ENCODE assay signal across 8 cellular contexts in the genomic region with DNA sequence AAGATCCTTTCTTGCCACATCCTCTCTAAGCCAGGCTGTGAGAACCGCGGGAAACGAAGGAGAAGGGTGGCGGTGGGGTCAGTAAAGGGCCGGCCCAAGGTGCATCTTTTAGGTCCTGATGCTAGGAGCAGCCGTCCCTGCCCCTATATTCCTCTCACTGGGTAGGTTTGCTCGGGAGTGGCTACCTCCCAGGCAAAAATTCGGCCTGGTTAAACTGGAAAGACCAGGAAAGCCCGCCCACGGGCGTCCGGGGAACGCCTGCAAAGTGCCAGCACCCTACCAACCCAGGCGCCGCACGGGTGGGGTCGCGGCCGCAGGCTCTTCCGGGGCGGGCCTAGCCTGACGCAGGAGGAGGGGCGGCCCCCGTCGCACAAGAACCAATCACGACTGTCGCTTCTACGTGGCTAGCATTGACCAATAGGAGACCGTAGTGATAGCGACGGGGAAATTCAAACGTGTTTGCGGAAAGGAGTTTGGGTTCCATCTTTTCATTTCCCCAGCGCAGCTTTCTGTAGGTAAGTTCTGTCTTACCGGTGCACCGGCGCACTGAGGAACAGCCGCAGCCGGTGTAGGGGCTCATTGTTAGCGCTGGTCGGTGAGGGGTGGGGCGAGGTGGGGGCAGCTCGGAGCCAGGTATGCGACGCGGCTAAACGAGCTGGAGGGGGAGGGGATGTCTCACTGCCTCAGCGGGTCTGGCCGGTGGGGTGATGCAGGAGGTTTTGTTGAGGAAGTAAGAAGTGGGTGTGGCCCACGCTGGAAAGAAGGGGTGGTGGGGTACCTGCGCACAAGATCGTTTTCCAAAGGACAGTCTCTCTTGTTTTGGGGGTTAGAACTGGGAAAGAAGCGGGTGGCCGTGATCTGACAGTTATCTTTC. TPM values are rescaled to one million over a fixed set of nuclear protein-coding genes. Genes with fewer than 3 reads are reported as not detected.
A peak's percentile ranks its signal among the peaks of the same experiment; 100 is the strongest.
DNase-seq lines count a peak whose midpoint lies in the region; ATAC-seq and TF ChIP-seq lines count a peak whose summit lies in the region.

Gene TTK (plus strand): TSS at position 451 of the 874 bp plus-strand sequence. CDS start 1,195 bp downstream, outside the sequence.

- TF ChIP-seq CTCF in GM20000 (IDR thresholded peaks at IDR 0.05; ENCODE audit: extremely low read depth, missing control alignments), result no peak

- peak; percentile 89 to 95 (median 93) for DNase-seq in CD8-positive, alpha-beta memory T cell
- DNase-seq in GM20000 (ENCODE audit: low spot score), result peak; percentile 90
- peak; percentile 93 for DNase-seq in HT-29 (ENCODE audit: low spot score)
- DNase-seq in NOMO-1 (lab: John Stamatoyannopoulos, UW; ENCODE audit: unreplicated experiment in 2 of 2), result peak; percentile 94 to 96
- peak; percentile 91 to 93 (median 93) for DNase-seq in effector memory CD8-positive, alpha-beta T cell
- peak; percentile 95 for DNase-seq in medulla oblongata (ENCODE audit: extremely low spot score)
- DNase-seq in stimulated activated CD8-positive, alpha-beta memory T cell treated with anti-CD3 and anti-CD28 coated beads, Interleukin-12 subunit alpha, Interleukin-12 subunit beta, amount 100 ng/mL, for 1 hour (ENCODE audit: low read depth), result peak; percentile 81

- H3K27me3 Mint-ChIP-seq in CD8-positive, alpha-beta memory T cell, result peaks cover 0 to 3% of the 10 kb centered on the region in 2 donors
- peaks cover 0 to 5% of the 10 kb centered on the region in 2 donors for H3K27me3 Mint-ChIP-seq in effector memory CD8-positive, alpha-beta T cell

- H3K9me3 ChIP-seq in CD8-positive, alpha-beta memory T cell (ENCODE audit: low read length), result no peaks in the 10 kb centered on the region

- H3K36me3 ChIP-seq in CD8-positive, alpha-beta memory T cell (ENCODE audit: insufficient read depth, low read length), result no peaks in the 10 kb centered on the region

- CTCF ChIA-PET in CD8-positive, alpha-beta memory T cell (lab: Charles Lee), result interaction anchor here (0.9 to 2.5 kb wide), 6 partner anchors 9 to 135 kb away, joined by 3 to 17 read pairs (median 4); no protein-coding TSS in a partner anchor
- CTCF ChIA-PET in activated CD8-positive, alpha-beta memory T cell treated with anti-CD3 and anti-CD28 coated beads for 36 hours (lab: Charles Lee), result interaction anchor here (0.7 to 1.4 kb wide), 3 partner anchors 20 to 102 kb away, joined by 3 to 5 read pairs (median 3); partner anchors contain the start of gene BCKDHB

- H3K4me3 Mint-ChIP-seq in CD8-positive, alpha-beta memory T cell, result peak within 1 kb of the TSS; percentile 79 to 93 (median 91)
- H3K4me3 Mint-ChIP-seq in effector memory CD8-positive, alpha-beta T cell, result peak within 1 kb of the TSS; percentile 83 to 87

- H3K27ac Mint-ChIP-seq in CD8-positive, alpha-beta memory T cell, result peak within 1 kb of the TSS; percentile 88 to 100 (median 98)
- peak within 1 kb of the TSS; percentile 94 to 96 for H3K27ac Mint-ChIP-seq in effector memory CD8-positive, alpha-beta T cell

- peak within 1 kb of the TSS; percentile 85 for H3K27ac ChIP-seq in CD8-positive, alpha-beta memory T cell (ENCODE audit: low read depth, low read length)

- peak; percentile 89 for ATAC-seq in effector memory CD8-positive, alpha-beta T cell (replicated peaks)

- H3K4me1 ChIP-seq in CD8-positive, alpha-beta memory T cell (ENCODE audit: insufficient read depth, low read length), result peaks cover 16% of the 10 kb centered on the region

- no peaks in the 10 kb centered on the region for H3K9me3 Mint-ChIP-seq in CD8-positive, alpha-beta memory T cell
- H3K9me3 Mint-ChIP-seq in effector memory CD8-positive, alpha-beta T cell, result no peaks in the 10 kb centered on the region

- H3K4me1 Mint-ChIP-seq in CD8-positive, alpha-beta memory T cell, result peaks cover 18 to 27% (median 24%) of the 10 kb centered on the region in 3 donors
- peaks cover 16 to 17% of the 10 kb centered on the region in 2 donors for H3K4me1 Mint-ChIP-seq in effector memory CD8-positive, alpha-beta T cell (ENCODE audit: low read depth in 2 of 2)

- H3K27me3 ChIP-seq in CD8-positive, alpha-beta memory T cell (ENCODE audit: insufficient read depth, low read length, poor library complexity, severe bottlenecking), result no peaks in the 10 kb centered on the region

- peak within 1 kb of the TSS; percentile 59 for H3K4me3 ChIP-seq in CD8-positive, alpha-beta memory T cell (ENCODE audit: low read length)

- POLR2A ChIA-PET in CD8-positive, alpha-beta memory T cell (lab: Charles Lee), result interaction anchor here (0.6 to 2.2 kb wide), 3 partner anchors 50 to 102 kb away, joined by 4 to 8 read pairs (median 5); partner anchors contain the start of gene BCKDHB
- POLR2A ChIA-PET in activated CD8-positive, alpha-beta memory T cell treated with anti-CD3 and anti-CD28 coated beads for 36 hours (lab: Charles Lee), result interaction anchor here (0.7 to 1.6 kb wide), 2 partner anchors 102 to 448 kb away, joined by 3 to 5 read pairs; partner anchors contain the start of gene BCKDHB

- H3K36me3 Mint-ChIP-seq in CD8-positive, alpha-beta memory T cell, result peaks cover 0 to 3% (median 0%) of the 10 kb centered on the region in 3 donors
- H3K36me3 Mint-ChIP-seq in effector memory CD8-positive, alpha-beta T cell (ENCODE audit: insufficient read depth), result peaks cover 13% of the 10 kb centered on the region

RNA-seq across cellular contexts. Expression of gene TTK, which starts in this region (rescaled TPM):
- total RNA-seq in CD8-positive, alpha-beta memory T cell, result 10 to 100 TPM; 19.4 to 22.5 TPM
- polyA plus RNA-seq in CD8-positive, alpha-beta memory T cell, result 0.06 TPM
- total RNA-seq in HT-29 (2014; rRNA removed; shearing (Covaris generic)), result 13.5 TPM in 2 replicates
- total RNA-seq in activated CD8-positive, alpha-beta memory T cell treated with anti-CD3 and anti-CD28 coated beads for 36 hours, result 10 to 100 TPM; 24.3 to 25.1 TPM

Comparison
In these comparisons a context has a peak if more than half of its experiments do, and no peak if none do; other contexts are left out.
1. Peak in every context shown above with its lines: DNase-seq, ATAC-seq, H3K4me3 ChIP-seq and H3K27ac ChIP-seq.